Comparison of ENCODE assay signal across 10 cellular contexts in genomic region chr2:64105676-64106461, GRCh38. TPM values are rescaled to one million over a fixed set of nuclear protein-coding genes. Genes with fewer than 3 reads are reported as not detected.
A peak's percentile ranks its signal among the peaks of the same experiment; 100 is the strongest.
DNase-seq lines count a peak whose midpoint lies in the region; ATAC-seq and TF ChIP-seq lines count a peak whose summit lies in the region.
"Had no signal": no experiment of that assay in that cellular context is flagged by ENCODE, and none has a peak within 500 bp of the region (broad histone marks: within the 10 kb centered on the region; RNA-seq: fewer than 3 reads in every experiment).

No MANE protein-coding gene starts in this region.

- peak overlapping the region; percentile 91 to 95 (median 94) for H3K27ac Mint-ChIP-seq in nephron
- H3K27ac Mint-ChIP-seq: activated CD4-positive, alpha-beta T cell treated with anti-CD3 and anti-CD28 coated beads, Interleukin-2, amount 10 ng/mL, durations not matched to agents 7 days and 5 days had no signal

- peaks cover 35% of the 10 kb centered on the region for H3K36me3 Mint-ChIP-seq in nephron (ENCODE audit: low read depth)

- intact Hi-C loops in body of pancreas (cut with DNase I) = no loop called here

- H3K4me1 Mint-ChIP-seq in nephron = peaks cover 27% of the 10 kb centered on the region

- H3K27ac ChIP-seq in body of pancreas = peak overlapping the region in 3 of 4 donors; percentile 8 to 61 (median 13)

- peaks cover 52% of the 10 kb centered on the region for H3K4me1 ChIP-seq in body of pancreas

- H3K27me3 ChIP-seq in body of pancreas = no peaks in the 10 kb centered on the region

- no peaks in the 10 kb centered on the region for H3K36me3 ChIP-seq in body of pancreas (replicated peaks in 1 of 2; ENCODE audit: insufficient read depth in 1 of 2, low read depth in 2 of 2)

- whole genome bisulfite sequencing in body of pancreas, 2 donors = 45 to 47% methylated on average over 5 of the region's 5 CpGs

- ATAC-seq in GM18907 (IDR thresholded peaks at IDR 0.05; ENCODE audit: unreplicated experiment) (peak; percentile 52), HG03378 (IDR thresholded peaks at IDR 0.05; ENCODE audit: unreplicated experiment) (peak; percentile 41), body of pancreas (peak; percentile 14), HG03280 (IDR thresholded peaks at IDR 0.05; ENCODE audit: unreplicated experiment) (no peak), GM21529 (IDR thresholded peaks at IDR 0.05; ENCODE audit: unreplicated experiment) (no peak)

- DNase-seq in body of pancreas (no peak), NCI-H1436 treated with DMSO at 0.1 percent for 48 hours (lab: John Stamatoyannopoulos, UW) (no peak)
- no peak for DNase-seq in stimulated activated naive CD4-positive, alpha-beta T cell (lab: John Stamatoyannopoulos, UW)
- DNase-seq: activated CD4-positive, alpha-beta T cell treated with anti-CD3 and anti-CD28 coated beads, Interleukin-2, amount 10 ng/mL, durations not matched to agents 7 days and 5 days; H9 had no signal

- no peak overlapping the region for H3K4me3 Mint-ChIP-seq in nephron
- H3K4me3 Mint-ChIP-seq: activated CD4-positive, alpha-beta T cell treated with anti-CD3 and anti-CD28 coated beads, Interleukin-2, amount 10 ng/mL, durations not matched to agents 7 days and 5 days; H9 had no signal

- H3K9me3 Mint-ChIP-seq in nephron = no peaks in the 10 kb centered on the region
- H3K9me3 Mint-ChIP-seq: activated CD4-positive, alpha-beta T cell treated with anti-CD3 and anti-CD28 coated beads, Interleukin-2, amount 10 ng/mL, durations not matched to agents 7 days and 5 days; H9 had no signal

- TF ChIP-seq POLR2A in body of pancreas (IDR thresholded peaks at IDR 0.05) = no peak

- H3K9me3 ChIP-seq in body of pancreas = no peaks in the 10 kb centered on the region

- no peak overlapping the region for H3K4me3 ChIP-seq in body of pancreas

- H3K27me3 Mint-ChIP-seq in nephron (ENCODE audit: low read depth) = no peaks in the 10 kb centered on the region
- H3K27me3 Mint-ChIP-seq: activated CD4-positive, alpha-beta T cell treated with anti-CD3 and anti-CD28 coated beads, Interleukin-2, amount 10 ng/mL, durations not matched to agents 7 days and 5 days had no signal

- no peak for TF ChIP-seq CTCF in body of pancreas (IDR thresholded peaks at IDR 0.05)
- no peak for TF ChIP-seq CTCF in nephron (IDR thresholded peaks at IDR 0.05; ENCODE audit: unreplicated experiment in 3 of 3)

RNA-seq across cellular contexts. Expression of gene PELI1, which starts 38.4 kb away (rescaled TPM):
- 10 to 100 TPM in 1 of 2 donors, 1 to 10 TPM in 1; 6.3 to 16.6 TPM for total RNA-seq in body of pancreas

Comparison
In these comparisons a context has a peak if more than half of its experiments do, and no peak if none do; other contexts are left out.
1. ATAC-seq: peak in GM18907 (single experiment), HG03378 (single experiment) and body of pancreas (single experiment); none in HG03280 (single experiment) and GM21529 (single experiment).